In genomic region chr2:144559681-144560080, GRCh38 we compare ENCODE assay signal across 33 cellular contexts.
"Had no signal": no experiment of that assay in that cellular context is flagged by ENCODE, and none has a peak within 500 bp of the region (broad histone marks: within the 10 kb centered on the region; RNA-seq: fewer than 3 reads in every experiment).

No MANE protein-coding gene starts in this region.

- FAIRE-seq: astrocyte, TTC549 had no signal

- H3K4me1 Mint-ChIP-seq: activated naive CD4-positive, alpha-beta T cell treated with anti-CD3 and anti-CD28 coated beads, Interleukin-2, amount 10 ng/mL, durations not matched to agents 7 days and 5 days; activated naive CD8-positive, alpha-beta T cell treated with anti-CD3 and anti-CD28 coated beads, Interleukin-2, amount 10 ng/mL, durations not matched to agents 7 days and 5 days; stimulated activated naive CD8-positive, alpha-beta T cell treated with anti-CD3 and anti-CD28 coated beads, Interleukin-15, amount 100 ng/mL, for 72 hours had no signal

- ATAC-seq: activated CD4-positive, CD25-positive, alpha-beta regulatory T cell treated with anti-CD3 and anti-CD28 coated beads, Interleukin-2, amount 50 U/mL, for 24 hours; effector memory CD8-positive, alpha-beta T cell; heart right ventricle; left lung; lower lobe of right lung; naive thymus-derived CD8-positive, alpha-beta T cell; sciatic nerve; stimulated activated memory B cell treated with anti-CD40 and anti-IgM and Interleukin-4, amounts not matched to agents 10 μg/mL and 1 μg/mL and 100 μg/mL, for 72 hours; stimulated activated naive CD8-positive, alpha-beta T cell treated with anti-CD3 and anti-CD28 coated beads, Interleukin-15, amount 100 ng/mL, for 72 hours had no signal

- DNase-seq: activated CD4-positive, alpha-beta T cell treated with anti-CD3 and anti-CD28 coated beads for 48 hours; activated CD4-positive, alpha-beta T cell treated with anti-CD3 and anti-CD28 coated beads, Interleukin-2, amount 50 U/mL, for 48 hours; activated CD8-positive, alpha-beta memory T cell treated with anti-CD3 and anti-CD28 coated beads for 24 hours; activated gamma-delta T cell; activated naive CD4-positive, alpha-beta T cell treated with anti-CD3 and anti-CD28 coated beads, Interleukin-2, amount 10 ng/mL, durations not matched to agents 7 days and 5 days; activated naive CD8-positive, alpha-beta T cell treated with anti-CD3 and anti-CD28 coated beads, Interleukin-2, amount 10 ng/mL, durations not matched to agents 7 days and 5 days; activated T-cell treated with anti-CD3 and anti-CD28 coated beads, Interleukin-2, amount 50 U/mL, for 1 hour; amniotic stem cell; brain microvascular endothelial cell; caudate nucleus; cortex of kidney; effector memory CD8-positive, alpha-beta T cell; heart right ventricle; left lung; lower lobe of right lung; mesenchymal stem cell; naive thymus-derived CD8-positive, alpha-beta T cell; ovary; retina; stimulated activated CD4-positive, alpha-beta T cell treated with anti-CD3 and anti-CD28 coated beads, Interleukin-12 subunit alpha, Interleukin-12 subunit beta, amount 100 ng/mL, for 4 hours; stimulated activated CD4-positive, alpha-beta T cell treated with anti-CD3 and anti-CD28 coated beads, Interleukin-4, amount 100 ng/mL, for 1 hour; stimulated activated naive CD8-positive, alpha-beta T cell treated with anti-CD3 and anti-CD28 coated beads, Interleukin-15, amount 100 ng/mL, for 72 hours; T-helper 9 cell; thyroid gland; upper lobe of left lung; WERI-Rb-1 had no signal

- H3K36me3 Mint-ChIP-seq: activated naive CD4-positive, alpha-beta T cell treated with anti-CD3 and anti-CD28 coated beads, Interleukin-2, amount 10 ng/mL, durations not matched to agents 7 days and 5 days; activated naive CD8-positive, alpha-beta T cell treated with anti-CD3 and anti-CD28 coated beads, Interleukin-2, amount 10 ng/mL, durations not matched to agents 7 days and 5 days; naive thymus-derived CD8-positive, alpha-beta T cell; stimulated activated memory B cell treated with anti-CD40 and anti-IgM and Interleukin-4, amounts not matched to agents 10 μg/mL and 1 μg/mL and 100 μg/mL, for 72 hours had no signal

- H3K4me3 Mint-ChIP-seq: activated naive CD4-positive, alpha-beta T cell treated with anti-CD3 and anti-CD28 coated beads, Interleukin-2, amount 10 ng/mL, durations not matched to agents 7 days and 5 days; activated naive CD8-positive, alpha-beta T cell treated with anti-CD3 and anti-CD28 coated beads, Interleukin-2, amount 10 ng/mL, durations not matched to agents 7 days and 5 days; activated T-helper 1 cell treated with anti-CD3 and anti-CD28 coated beads, Interleukin-12 subunit alpha, Interleukin-12 subunit beta, Interleukin-2, Interleukin-4 antibody, amounts not matched to agents 30 ng/mL and 10 ng/mL and 1 ng/mL, durations not matched to agents 14 hours and 24 hours and 36 hours; effector memory CD8-positive, alpha-beta T cell; naive thymus-derived CD8-positive, alpha-beta T cell; stimulated activated memory B cell treated with anti-CD40 and anti-IgM and Interleukin-4, amounts not matched to agents 10 μg/mL and 1 μg/mL and 100 μg/mL, for 72 hours; stimulated activated naive CD8-positive, alpha-beta T cell treated with anti-CD3 and anti-CD28 coated beads, Interleukin-15, amount 100 ng/mL, for 72 hours; T-helper 1 cell treated with Interleukin-12 subunit alpha and Interleukin-12 subunit beta and Interleukin-4 antibody, amounts not matched to agents 30 μg/mL and 1 μg/mL, for 36 hours had no signal

- H3K27ac Mint-ChIP-seq: activated naive CD4-positive, alpha-beta T cell treated with anti-CD3 and anti-CD28 coated beads, Interleukin-2, amount 10 ng/mL, durations not matched to agents 7 days and 5 days; activated naive CD8-positive, alpha-beta T cell treated with anti-CD3 and anti-CD28 coated beads, Interleukin-2, amount 10 ng/mL, durations not matched to agents 7 days and 5 days; activated T-helper 1 cell treated with anti-CD3 and anti-CD28 coated beads, Interleukin-12 subunit alpha, Interleukin-12 subunit beta, Interleukin-2, Interleukin-4 antibody, amounts not matched to agents 30 ng/mL and 10 ng/mL and 1 ng/mL, durations not matched to agents 14 hours and 24 hours and 36 hours; effector memory CD8-positive, alpha-beta T cell; naive thymus-derived CD8-positive, alpha-beta T cell; stimulated activated memory B cell treated with anti-CD40 and anti-IgM and Interleukin-4, amounts not matched to agents 10 μg/mL and 1 μg/mL and 100 μg/mL, for 72 hours; stimulated activated naive CD8-positive, alpha-beta T cell treated with anti-CD3 and anti-CD28 coated beads, Interleukin-15, amount 100 ng/mL, for 72 hours; T-helper 1 cell treated with Interleukin-12 subunit alpha and Interleukin-12 subunit beta and Interleukin-4 antibody, amounts not matched to agents 30 μg/mL and 1 μg/mL, for 36 hours had no signal

- H3K9me3 Mint-ChIP-seq: activated naive CD4-positive, alpha-beta T cell treated with anti-CD3 and anti-CD28 coated beads, Interleukin-2, amount 10 ng/mL, durations not matched to agents 7 days and 5 days; activated naive CD8-positive, alpha-beta T cell treated with anti-CD3 and anti-CD28 coated beads, Interleukin-2, amount 10 ng/mL, durations not matched to agents 7 days and 5 days; activated T-helper 1 cell treated with anti-CD3 and anti-CD28 coated beads, Interleukin-12 subunit alpha, Interleukin-12 subunit beta, Interleukin-2, Interleukin-4 antibody, amounts not matched to agents 30 ng/mL and 10 ng/mL and 1 ng/mL, durations not matched to agents 14 hours and 24 hours and 36 hours; effector memory CD8-positive, alpha-beta T cell; stimulated activated memory B cell treated with anti-CD40 and anti-IgM and Interleukin-4, amounts not matched to agents 10 μg/mL and 1 μg/mL and 100 μg/mL, for 72 hours; stimulated activated naive CD8-positive, alpha-beta T cell treated with anti-CD3 and anti-CD28 coated beads, Interleukin-15, amount 100 ng/mL, for 72 hours; T-helper 1 cell treated with Interleukin-12 subunit alpha and Interleukin-12 subunit beta and Interleukin-4 antibody, amounts not matched to agents 30 μg/mL and 1 μg/mL, for 36 hours had no signal
